ENCODE assay signal across 28 cellular contexts in genomic region chr5:5883562-5883961, GRCh38.
"Had no signal": no experiment of that assay in that cellular context is flagged by ENCODE, and none has a peak within 500 bp of the region (broad histone marks: within the 10 kb centered on the region; RNA-seq: fewer than 3 reads in every experiment).

No MANE protein-coding gene starts in this region.

- DNase-seq: naive thymus-derived CD4-positive, alpha-beta T cell; natural killer cell; nucleus accumbens; ovary; psoas muscle; right cardiac atrium; right lobe of liver; sigmoid colon; small intestine; stimulated activated CD4-positive, alpha-beta T cell treated with anti-CD3 and anti-CD28 coated beads, Interleukin-15, amount 100 ng/mL, for 24 hours; stimulated activated CD4-positive, alpha-beta T cell treated with anti-CD3 and anti-CD28 coated beads, Interleukin-2, amount 100 ng/mL, for 24 hours; stimulated activated CD4-positive, alpha-beta T cell treated with anti-CD3 and anti-CD28 coated beads, Interleukin-2, amount 100 ng/mL, for 48 hours; stimulated activated CD4-positive, alpha-beta T cell treated with anti-CD3 and anti-CD28 coated beads, Interleukin-4, amount 100 ng/mL, for 24 hours; stimulated activated naive B cell treated with anti-CD40 and anti-IgM and Interleukin-4, amounts not matched to agents 10 μg/mL and 1 μg/mL and 100 μg/mL, for 72 hours; stimulated activated naive CD4-positive, alpha-beta T cell treated with Interleukin-2 at 50 U/mL for 16 hours; stomach; thyroid gland; trophoblast cell; upper lobe of left lung; uterus had no signal

- H3K36me3 ChIP-seq: neutrophil, ovary, right lobe of liver, sigmoid colon, stomach, thoracic aorta, thyroid gland, tibial nerve, upper lobe of left lung, uterus had no signal

- ATAC-seq: naive thymus-derived CD4-positive, alpha-beta T cell; natural killer cell; psoas muscle; right cardiac atrium; right lobe of liver; stimulated activated effector memory CD8-positive, alpha-beta T cell treated with anti-CD3 and anti-CD28 coated beads, Interleukin-12 subunit alpha, Interleukin-12 subunit beta, amount 100 ng/mL, for 72 hours; stimulated activated naive B cell treated with anti-CD40 and anti-IgM and Interleukin-4, amounts not matched to agents 10 μg/mL and 1 μg/mL and 100 μg/mL, for 72 hours had no signal

- H3K4me3 ChIP-seq: ovary, psoas muscle, right lobe of liver, sigmoid colon, stomach, thoracic aorta, thyroid gland, tibial nerve, upper lobe of left lung, uterus had no signal

- H3K27ac ChIP-seq: neutrophil, ovary, parathyroid adenoma, psoas muscle, right lobe of liver, sigmoid colon, stomach, thoracic aorta, thyroid gland, tibial nerve, upper lobe of left lung, uterus had no signal

- H3K4me3 Mint-ChIP-seq: naive thymus-derived CD4-positive, alpha-beta T cell; natural killer cell; nephron; stimulated activated effector memory CD8-positive, alpha-beta T cell treated with anti-CD3 and anti-CD28 coated beads, Interleukin-12 subunit alpha, Interleukin-12 subunit beta, amount 100 ng/mL, for 72 hours; stimulated activated naive B cell treated with anti-CD40 and anti-IgM and Interleukin-4, amounts not matched to agents 10 μg/mL and 1 μg/mL and 100 μg/mL, for 72 hours; stimulated activated naive CD8-positive, alpha-beta T cell treated with anti-CD3 and anti-CD28 coated beads, Interleukin-15, Interleukin-2, amounts not matched to agents 100 ng/mL and 50 ng/mL, for 24 hours had no signal

- H3K27me3 ChIP-seq: ovary, right lobe of liver, thyroid gland, upper lobe of left lung, uterus had no signal

- H3K4me1 ChIP-seq: parathyroid adenoma, psoas muscle, right lobe of liver, tibial nerve, uterus had no signal

- H3K9me3 Mint-ChIP-seq: nephron; stimulated activated naive B cell treated with anti-CD40 and anti-IgM and Interleukin-4, amounts not matched to agents 10 μg/mL and 1 μg/mL and 100 μg/mL, for 72 hours; stimulated activated naive CD8-positive, alpha-beta T cell treated with anti-CD3 and anti-CD28 coated beads, Interleukin-15, Interleukin-2, amounts not matched to agents 100 ng/mL and 50 ng/mL, for 24 hours had no signal

- H3K9me3 ChIP-seq: neutrophil, ovary, psoas muscle, right lobe of liver, sigmoid colon, stomach, thoracic aorta, thyroid gland, tibial nerve, upper lobe of left lung, uterus had no signal

- H3K9ac ChIP-seq: parathyroid adenoma had no signal

- H3K36me3 Mint-ChIP-seq: naive thymus-derived CD4-positive, alpha-beta T cell; natural killer cell; stimulated activated effector memory CD8-positive, alpha-beta T cell treated with anti-CD3 and anti-CD28 coated beads, Interleukin-12 subunit alpha, Interleukin-12 subunit beta, amount 100 ng/mL, for 72 hours; stimulated activated naive B cell treated with anti-CD40 and anti-IgM and Interleukin-4, amounts not matched to agents 10 μg/mL and 1 μg/mL and 100 μg/mL, for 72 hours had no signal

- FAIRE-seq: small intestine had no signal

- H2AFZ ChIP-seq: parathyroid adenoma had no signal

- H3K27ac Mint-ChIP-seq: naive thymus-derived CD4-positive, alpha-beta T cell; natural killer cell; nephron; progenitor cell of endocrine pancreas; stimulated activated effector memory CD8-positive, alpha-beta T cell treated with anti-CD3 and anti-CD28 coated beads, Interleukin-12 subunit alpha, Interleukin-12 subunit beta, amount 100 ng/mL, for 72 hours; stimulated activated naive B cell treated with anti-CD40 and anti-IgM and Interleukin-4, amounts not matched to agents 10 μg/mL and 1 μg/mL and 100 μg/mL, for 72 hours; stimulated activated naive CD8-positive, alpha-beta T cell treated with anti-CD3 and anti-CD28 coated beads, Interleukin-15, Interleukin-2, amounts not matched to agents 100 ng/mL and 50 ng/mL, for 24 hours had no signal

- H3K79me2 ChIP-seq: parathyroid adenoma had no signal

- H3K4me1 Mint-ChIP-seq: natural killer cell; stimulated activated effector memory CD8-positive, alpha-beta T cell treated with anti-CD3 and anti-CD28 coated beads, Interleukin-12 subunit alpha, Interleukin-12 subunit beta, amount 100 ng/mL, for 72 hours; stimulated activated naive B cell treated with anti-CD40 and anti-IgM and Interleukin-4, amounts not matched to agents 10 μg/mL and 1 μg/mL and 100 μg/mL, for 72 hours had no signal
